Comparison of ENCODE assay signal across 19 cellular contexts in genomic region chr22:48262596-48263430, GRCh38.
DNase-seq lines count a peak whose midpoint lies in the region; ATAC-seq and TF ChIP-seq lines count a peak whose summit lies in the region.
"Had no signal": no experiment of that assay in that cellular context is flagged by ENCODE, and none has a peak within 500 bp of the region (broad histone marks: within the 10 kb centered on the region; RNA-seq: fewer than 3 reads in every experiment).

No MANE protein-coding gene starts in this region.

- WGBS in suprapubic skin: 95% methylated on average over 9 of the region's 10 CpGs

- TF ChIP-seq EP300 in suprapubic skin (IDR thresholded peaks at IDR 0.05): no peak

- TF ChIP-seq POLR2A in suprapubic skin (IDR thresholded peaks at IDR 0.05): no peak

- no peaks in the 10 kb centered on the region for H3K36me3 ChIP-seq in suprapubic skin
- H3K36me3 ChIP-seq: BLaER1, HAP-1 had no signal

- no peak for ATAC-seq in HG03045 (IDR thresholded peaks at IDR 0.05; ENCODE audit: unreplicated experiment)
- ATAC-seq: CD8-positive, alpha-beta T cell had no signal

- H3K4me3 ChIP-seq in suprapubic skin: no peak overlapping the region
- H3K4me3 ChIP-seq: BLaER1, HAP-1 had no signal

- no peak for TF ChIP-seq CTCF in suprapubic skin (IDR thresholded peaks at IDR 0.05)

- no peaks in the 10 kb centered on the region for H3K9me3 ChIP-seq in suprapubic skin
- H3K9me3 ChIP-seq: BLaER1, Caco-2, HAP-1 had no signal

- no peak overlapping the region for H3K27ac ChIP-seq in suprapubic skin
- H3K27ac ChIP-seq: 22Rv1, BLaER1, C4-2B had no signal

- DNase-seq in activated effector memory CD4-positive, alpha-beta T cell treated with anti-CD3 and anti-CD28 coated beads, Interleukin-2, amount 50 U/mL, for 16 hours: peak; percentile 30
- DNase-seq in activated effector memory CD4-positive, alpha-beta T cell treated with Interleukin-2 at 50 U/mL for 16 hours: no peak
- peak; percentile 94 for DNase-seq in SW480 (ENCODE audit: low spot score)
- DNase-seq in mesenteric fat pad (ENCODE audit: low spot score): peak; percentile 49
- DNase-seq in suprapubic skin (ENCODE audit: low spot score in 2 of 2): peak; percentile 28 to 38
- no peak for DNase-seq in NCI-H526 treated with DMSO at 0.1 percent for 48 hours (lab: John Stamatoyannopoulos, UW)
- DNase-seq in stimulated activated CD4-positive, alpha-beta T cell treated with anti-CD3 and anti-CD28 coated beads, Interleukin-4, amount 100 ng/mL, for 24 hours: no peak
- DNase-seq: Caco-2; CD4-positive, CD25-positive, alpha-beta regulatory T cell; CD8-positive, alpha-beta T cell; DMS153; DND-41; GOT3; HFFc6 had no signal

- no peaks in the 10 kb centered on the region for H3K4me1 ChIP-seq in suprapubic skin
- H3K4me1 ChIP-seq: Caco-2, HAP-1 had no signal

- H3K27me3 ChIP-seq in suprapubic skin: peaks cover 31% of the 10 kb centered on the region
- H3K27me3 ChIP-seq: BLaER1 had no signal

Comparison
In these comparisons a context has a peak if more than half of its experiments do, and no peak if none do; other contexts are left out.
1. DNase-seq: peak in activated effector memory CD4-positive, alpha-beta T cell treated with anti-CD3 and anti-CD28 coated beads, Interleukin-2, amount 50 U/mL, for 16 hours (single experiment), SW480 (single experiment), mesenteric fat pad (single experiment) and suprapubic skin (2 of 2); none in activated effector memory CD4-positive, alpha-beta T cell treated with Interleukin-2 at 50 U/mL for 16 hours (single experiment), NCI-H526 treated with DMSO at 0.1 percent for 48 hours (single experiment) and stimulated activated CD4-positive, alpha-beta T cell treated with anti-CD3 and anti-CD28 coated beads, Interleukin-4, amount 100 ng/mL, for 24 hours (single experiment).